ENCODE assay signal across 15 cellular contexts in the genomic region with DNA sequence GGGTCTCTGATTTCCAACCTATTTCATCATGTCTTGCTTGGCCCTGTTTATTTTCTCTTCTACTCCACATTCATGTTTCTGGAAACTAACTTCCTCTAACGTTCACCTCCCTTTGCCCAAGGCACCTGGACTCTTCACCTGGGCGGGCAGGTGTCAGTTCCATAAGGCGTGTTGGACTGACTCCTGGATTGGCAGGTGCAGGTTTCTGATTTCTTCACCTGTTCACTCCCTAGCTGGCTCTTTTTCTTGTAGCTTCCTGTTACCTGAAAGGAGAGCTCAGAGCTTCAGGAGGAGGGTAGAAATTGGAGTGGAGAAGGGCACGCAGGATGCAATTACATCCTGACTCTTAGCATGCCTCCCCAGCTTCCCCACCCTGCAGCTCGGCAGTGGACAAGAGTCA.
DNase-seq lines count a peak whose midpoint lies in the region; TF ChIP-seq lines count a peak whose summit lies in the region.
"Had no signal": no experiment of that assay in that cellular context is flagged by ENCODE, and none has a peak within 500 bp of the region (broad histone marks: within the 10 kb centered on the region; RNA-seq: fewer than 3 reads in every experiment).

No MANE protein-coding gene starts in this region.

- no peaks in the 10 kb centered on the region for H3K36me3 ChIP-seq in PC-9 (ENCODE audit: low read depth)
- H3K36me3 ChIP-seq: gastrocnemius medialis, tibial nerve had no signal

- CTCF ChIA-PET in PC-9 (lab: Charles Lee): no interaction called here

- peak overlapping the region; percentile 79 for H3K27ac ChIP-seq in PC-9
- H3K27ac ChIP-seq: gastrocnemius medialis, SK-N-MC had no signal

- H3K9me3 ChIP-seq in PC-9 (ENCODE audit: insufficient read depth, low read depth): no peaks in the 10 kb centered on the region; the same call in none of the 2 replicates
- H3K9me3 ChIP-seq: gastrocnemius medialis had no signal

- peaks cover 50% of the 10 kb centered on the region for H3K4me1 ChIP-seq in PC-9 (replicated peaks; ENCODE audit: insufficient read depth)

- H3K4me2 ChIP-seq in PC-9: peak overlapping the region; percentile 21; the same call in 1 of the 2 replicates

- POLR2A ChIA-PET in PC-9 (lab: Charles Lee; ENCODE audit: unreplicated experiment): interaction anchor here (0.6 kb wide), 1 partner anchor 234 kb away, joined by 3 read pairs; no protein-coding TSS in a partner anchor

- H3K4me3 ChIP-seq in PC-9: no peak overlapping the region
- H3K4me3 ChIP-seq: gastrocnemius medialis, SK-N-MC, tibial nerve had no signal

- no peaks in the 10 kb centered on the region for H3K27me3 ChIP-seq in PC-9 (ENCODE audit: insufficient read depth, low read depth)
- H3K27me3 ChIP-seq: gastrocnemius medialis, tibial nerve had no signal

- in situ Hi-C loops in G401 (cut with HindIII; ENCODE audit: low sequenced_read_pairs): no loop called here

- no peaks in the 10 kb centered on the region for H3K9me2 ChIP-seq in PC-9 (ENCODE audit: insufficient read depth)

- intact Hi-C loops in PC-9 (cut with micrococcal nuclease; ENCODE audit: unreplicated experiment): no loop called here

- BruUV-seq in PC-9 (replicated peaks; lab: Mats Ljungman, UMichigan): no TSS peak

- no peak overlapping the region for H2AFZ ChIP-seq in PC-9

- no peak for TF ChIP-seq CTCF in PC-9 (conservative IDR thresholded peaks at IDR 0.05)

- no peaks in the 10 kb centered on the region for H4K20me1 ChIP-seq in PC-9 (ENCODE audit: insufficient read depth)

- H3K79me2 ChIP-seq in PC-9 (ENCODE audit: low read depth): no peaks in the 10 kb centered on the region

- peak; percentile 99 for DNase-seq in DMS53 treated with DMSO at 0.1 percent for 48 hours (lab: John Stamatoyannopoulos, UW; ENCODE audit: unreplicated experiment)
- DNase-seq in NCI-H2029 (lab: John Stamatoyannopoulos, UW): peak; percentile 96
- peak; percentile 22 to 81 for DNase-seq in PC-9
- peak; percentile 59 for DNase-seq in mucosa of gallbladder (ENCODE audit: low spot score)
- no peak for DNase-seq in nucleus accumbens (lab: John Stamatoyannopoulos, UW)
- DNase-seq in MV-4-11 (lab: John Stamatoyannopoulos, UW): no peak
- DNase-seq in G401 (ENCODE audit: low spot score): no peak
- no peak for DNase-seq in HCEC 1CT
- DNase-seq: activated gamma-delta T cell treated with Interleukin-2 at 50 U/mL for 16 hours; DMS 273 treated with DMSO at 0.1 percent for 48 hours; effector CD4-positive, alpha-beta T cell; gastrocnemius medialis; mesendoderm had no signal

- peaks cover 33% of the 10 kb centered on the region for H3F3A ChIP-seq in PC-9 (ENCODE audit: insufficient read depth, low read depth)

Comparison
In these comparisons a context has a peak if more than half of its experiments do, and no peak if none do; other contexts are left out.
1. DNase-seq: peak in DMS53 treated with DMSO at 0.1 percent for 48 hours (single experiment), NCI-H2029 (single experiment), PC-9 (2 of 2) and mucosa of gallbladder (single experiment); none in nucleus accumbens (0 of 56), MV-4-11 (single experiment), G401 (single experiment) and HCEC 1CT (single experiment).